In genomic region chr13:50485979-50486935, GRCh38 we compare ENCODE assay signal across 16 cellular contexts.
DNase-seq lines count a peak whose midpoint lies in the region; ATAC-seq and TF ChIP-seq lines count a peak whose summit lies in the region.
"Had no signal": no experiment of that assay in that cellular context is flagged by ENCODE, and none has a peak within 500 bp of the region (broad histone marks: within the 10 kb centered on the region; RNA-seq: fewer than 3 reads in every experiment).

No MANE protein-coding gene starts in this region.

- H3K9me3 Mint-ChIP-seq in osteocyte (ENCODE audit: unreplicated experiment) (no peaks in the 10 kb centered on the region), Caco-2 (ENCODE audit: unreplicated experiment) (no peaks in the 10 kb centered on the region)
- no peaks in the 10 kb centered on the region for H3K9me3 Mint-ChIP-seq in stimulated activated effector memory CD8-positive, alpha-beta T cell treated with anti-CD3 and anti-CD28 coated beads, Interleukin-12 subunit alpha, Interleukin-12 subunit beta, amount 100 ng/mL, for 72 hours
- no peaks in the 10 kb centered on the region for H3K9me3 Mint-ChIP-seq in activated naive CD4-positive, alpha-beta T cell treated with anti-CD3 and anti-CD28 coated beads, Interleukin-2, amount 50 U/mL, for 72 hours
- H3K9me3 Mint-ChIP-seq: activated naive CD4-positive, alpha-beta T cell treated with anti-CD3 and anti-CD28 coated beads, Interleukin-2, amount 10 ng/mL, durations not matched to agents 7 days and 5 days; immature natural killer cell had no signal

- H3K79me2 ChIP-seq in GM23248 (ENCODE audit: insufficient read depth): no peaks in the 10 kb centered on the region

- 30 to 32% methylated on average over 8 of the region's 8 CpGs for WGBS in GM23248 (ENCODE audit: low coverage in 1 of 2, low lambda C conversion rate in 2 of 2, missing lambda C conversion rate in 2 of 2), 2 experiments

- H3F3A ChIP-seq in GM23248 (ENCODE audit: insufficient read depth): no peaks in the 10 kb centered on the region

- no peaks in the 10 kb centered on the region; the same call in 1 of the 2 replicates for H3K27me3 ChIP-seq in GM23248 (replicated peaks; ENCODE audit: insufficient read depth)
- no peaks in the 10 kb centered on the region for H3K27me3 ChIP-seq in Caco-2 (replicated peaks; ENCODE audit: control insufficient read depth, insufficient read depth, low read length)
- H3K27me3 ChIP-seq: right lobe of liver had no signal

- no peaks in the 10 kb centered on the region for H3K4me1 ChIP-seq in GM23248 (ENCODE audit: insufficient read depth)
- H3K4me1 ChIP-seq in Caco-2: no peaks in the 10 kb centered on the region
- H3K4me1 ChIP-seq: right lobe of liver had no signal

- H3K27ac Mint-ChIP-seq in osteocyte (ENCODE audit: unreplicated experiment): peak overlapping the region; percentile 79
- no peak overlapping the region for H3K27ac Mint-ChIP-seq in Caco-2 (ENCODE audit: unreplicated experiment)
- no peak overlapping the region for H3K27ac Mint-ChIP-seq in stimulated activated effector memory CD8-positive, alpha-beta T cell treated with anti-CD3 and anti-CD28 coated beads, Interleukin-12 subunit alpha, Interleukin-12 subunit beta, amount 100 ng/mL, for 72 hours
- no peak overlapping the region for H3K27ac Mint-ChIP-seq in activated naive CD4-positive, alpha-beta T cell treated with anti-CD3 and anti-CD28 coated beads, Interleukin-2, amount 50 U/mL, for 72 hours
- H3K27ac Mint-ChIP-seq: activated naive CD4-positive, alpha-beta T cell treated with anti-CD3 and anti-CD28 coated beads, Interleukin-2, amount 10 ng/mL, durations not matched to agents 7 days and 5 days; immature natural killer cell had no signal

- H3K27me3 Mint-ChIP-seq in osteocyte (ENCODE audit: unreplicated experiment): peaks cover 4% of the 10 kb centered on the region
- H3K27me3 Mint-ChIP-seq in Caco-2 (ENCODE audit: insufficient read depth, unreplicated experiment): no peaks in the 10 kb centered on the region

- intact Hi-C loops in Caco-2 (cut with micrococcal nuclease; ENCODE audit: unreplicated experiment): no loop called here

- H3K4me1 Mint-ChIP-seq in osteocyte (ENCODE audit: unreplicated experiment) (peaks cover 23% of the 10 kb centered on the region), Caco-2 (ENCODE audit: low read depth, unreplicated experiment) (no peaks in the 10 kb centered on the region)
- H3K4me1 Mint-ChIP-seq in stimulated activated effector memory CD8-positive, alpha-beta T cell treated with anti-CD3 and anti-CD28 coated beads, Interleukin-12 subunit alpha, Interleukin-12 subunit beta, amount 100 ng/mL, for 72 hours: peaks cover under 1% of the 10 kb centered on the region
- H3K4me1 Mint-ChIP-seq: activated naive CD4-positive, alpha-beta T cell treated with anti-CD3 and anti-CD28 coated beads, Interleukin-2, amount 10 ng/mL, durations not matched to agents 7 days and 5 days; immature natural killer cell had no signal

- H3K4me3 Mint-ChIP-seq in osteocyte (ENCODE audit: unreplicated experiment) (peak overlapping the region; percentile 35), Caco-2 (ENCODE audit: unreplicated experiment) (no peak overlapping the region)
- no peak overlapping the region for H3K4me3 Mint-ChIP-seq in stimulated activated effector memory CD8-positive, alpha-beta T cell treated with anti-CD3 and anti-CD28 coated beads, Interleukin-12 subunit alpha, Interleukin-12 subunit beta, amount 100 ng/mL, for 72 hours
- H3K4me3 Mint-ChIP-seq: activated naive CD4-positive, alpha-beta T cell treated with anti-CD3 and anti-CD28 coated beads, Interleukin-2, amount 10 ng/mL, durations not matched to agents 7 days and 5 days; immature natural killer cell had no signal

- CTCF ChIA-PET in Caco-2 (lab: Charles Lee): no interaction called here

- POLR2A ChIA-PET in Caco-2 (lab: Charles Lee): no interaction called here

- H3K4me2 ChIP-seq in GM23248 (ENCODE audit: unreplicated experiment): peak overlapping the region; percentile 15

- no peaks in the 10 kb centered on the region for H3K9me3 ChIP-seq in GM23248 (ENCODE audit: low read depth)
- H3K9me3 ChIP-seq in Caco-2: no peaks in the 10 kb centered on the region
- H3K9me3 ChIP-seq: right lobe of liver had no signal

- no peak overlapping the region for H3K27ac ChIP-seq in GM23248
- H3K27ac ChIP-seq: C4-2B, right lobe of liver had no signal

- no peaks in the 10 kb centered on the region for H3K9me2 ChIP-seq in GM23248 (ENCODE audit: insufficient read depth)

- H3K36me3 Mint-ChIP-seq in osteocyte (ENCODE audit: unreplicated experiment) (no peaks in the 10 kb centered on the region), Caco-2 (ENCODE audit: insufficient read depth, unreplicated experiment) (no peaks in the 10 kb centered on the region)
- H3K36me3 Mint-ChIP-seq in stimulated activated effector memory CD8-positive, alpha-beta T cell treated with anti-CD3 and anti-CD28 coated beads, Interleukin-12 subunit alpha, Interleukin-12 subunit beta, amount 100 ng/mL, for 72 hours: no peaks in the 10 kb centered on the region
- H3K36me3 Mint-ChIP-seq in activated naive CD4-positive, alpha-beta T cell treated with anti-CD3 and anti-CD28 coated beads, Interleukin-2, amount 50 U/mL, for 72 hours: no peaks in the 10 kb centered on the region
- H3K36me3 Mint-ChIP-seq: activated naive CD4-positive, alpha-beta T cell treated with anti-CD3 and anti-CD28 coated beads, Interleukin-2, amount 10 ng/mL, durations not matched to agents 7 days and 5 days; immature natural killer cell had no signal

- no TSS peak for BruUV-seq in Caco-2 (replicated peaks; lab: Mats Ljungman, UMichigan)

- peak; percentile 94 for ATAC-seq in SK-N-SH treated with all-trans-retinoic acid at 6 μM for 48 hours
- ATAC-seq in stimulated activated effector memory CD8-positive, alpha-beta T cell treated with anti-CD3 and anti-CD28 coated beads, Interleukin-12 subunit alpha, Interleukin-12 subunit beta, amount 100 ng/mL, for 72 hours: no peak
- no peak for ATAC-seq in activated naive CD4-positive, alpha-beta T cell treated with anti-CD3 and anti-CD28 coated beads, Interleukin-2, amount 50 U/mL, for 72 hours
- ATAC-seq: right lobe of liver had no signal

- H3K9ac ChIP-seq in GM23248: no peak overlapping the region

- H3K4me3 ChIP-seq in GM23248 (0 out of 2 replicates have a peak overlapping the region, but pooled peaks have one; percentile 13), fibroblast of pulmonary artery (replicated peaks; ENCODE audit: low read depth, low read length) (no peak overlapping the region), Caco-2 (ENCODE audit: low read depth, low read length) (no peak overlapping the region)
- H3K4me3 ChIP-seq: right lobe of liver had no signal

- TF ChIP-seq CTCF in fibroblast of pulmonary artery (IDR thresholded peaks at IDR 0.05; ENCODE audit: low read length, missing control alignments) (no peak), osteocyte (IDR thresholded peaks at IDR 0.05) (no peak), Caco-2 (IDR thresholded peaks at IDR 0.05; ENCODE audit: insufficient read depth in 1 of 2, low read depth in 1 of 2, low read length in 1 of 2, severe bottlenecking in 1 of 2, unreplicated experiment in 1 of 2) (no peak)

- no peak overlapping the region for H2AFZ ChIP-seq in GM23248

- no peaks in the 10 kb centered on the region for H3K36me3 ChIP-seq in GM23248 (ENCODE audit: low read depth)
- H3K36me3 ChIP-seq in Caco-2 (ENCODE audit: control insufficient read depth, insufficient read depth, low read length): no peaks in the 10 kb centered on the region
- H3K36me3 ChIP-seq: right lobe of liver had no signal

- peak; percentile 68 for DNase-seq in GM23248
- peak; percentile 52 for DNase-seq in fibroblast of pulmonary artery (ENCODE audit: low read depth)
- no peak for DNase-seq in osteocyte (ENCODE audit: extremely low spot score, unreplicated experiment)
- no peak for DNase-seq in NCI-H510A treated with DMSO at 0.1 percent for 48 hours (lab: John Stamatoyannopoulos, UW)
- no peak for DNase-seq in Caco-2
- DNase-seq in stimulated activated effector memory CD8-positive, alpha-beta T cell treated with anti-CD3 and anti-CD28 coated beads, Interleukin-12 subunit alpha, Interleukin-12 subunit beta, amount 100 ng/mL, for 72 hours (ENCODE audit: low spot score in 2 of 2): no peak
- no peak for DNase-seq in activated naive CD4-positive, alpha-beta T cell treated with anti-CD3 and anti-CD28 coated beads, Interleukin-2, amount 50 U/mL, for 72 hours (ENCODE audit: low spot score in 2 of 2)
- DNase-seq: activated naive CD4-positive, alpha-beta T cell treated with anti-CD3 and anti-CD28 coated beads, Interleukin-2, amount 10 ng/mL, durations not matched to agents 7 days and 5 days; EL; immature natural killer cell; NCI-H1417 treated with DMSO at 0.1 percent for 48 hours; NCI-H774; right lobe of liver; SHP77 treated with DMSO at 0.1 percent for 48 hours had no signal

- in situ Hi-C loops in GM23248 (cut with MboI): no loop called here

- no peaks in the 10 kb centered on the region for H4K20me1 ChIP-seq in GM23248 (ENCODE audit: insufficient read depth)

TF ChIP-seq in SK-N-SH treated with all-trans-retinoic acid at 6 μM for 48 hours, 23 proteins besides CTCF, POLR2A, EP300 and RAD21 (continues in another document):
- TF ChIP-seq ZC3H10 (CRISPR knock-in tag; IDR thresholded peaks at IDR 0.05) (no peak), RARB (CRISPR knock-in tag; IDR thresholded peaks at IDR 0.05) (no peak), TCF4 (CRISPR knock-in tag; IDR thresholded peaks at IDR 0.05; ENCODE audit: borderline replicate concordance) (peak; percentile 11; the same call in 1 of the 2 replicates), ISL1 (CRISPR knock-in tag; IDR thresholded peaks at IDR 0.05) (peak; percentile 3), GLIS3 (CRISPR knock-in tag; IDR thresholded peaks at IDR 0.05) (no peak), CREB5 (CRISPR knock-in tag; IDR thresholded peaks at IDR 0.05; ENCODE audit: low read depth) (no peak), BACH2 (CRISPR knock-in tag; IDR thresholded peaks at IDR 0.05; ENCODE audit: borderline replicate concordance) (peak; percentile 29; the same call in 1 of the 2 replicates), ARNTL (CRISPR knock-in tag; IDR thresholded peaks at IDR 0.05; ENCODE audit: borderline replicate concordance, low read depth) (no peak)

Comparison
In these comparisons a context has a peak if more than half of its experiments do, and no peak if none do; other contexts are left out.
1. DNase-seq: peak in GM23248 (single experiment) and fibroblast of pulmonary artery (single experiment); none in osteocyte (single experiment), NCI-H510A treated with DMSO at 0.1 percent for 48 hours (single experiment), Caco-2 (0 of 2), stimulated activated effector memory CD8-positive, alpha-beta T cell treated with anti-CD3 and anti-CD28 coated beads, Interleukin-12 subunit alpha, Interleukin-12 subunit beta, amount 100 ng/mL, for 72 hours (0 of 2) and activated naive CD4-positive, alpha-beta T cell treated with anti-CD3 and anti-CD28 coated beads, Interleukin-2, amount 50 U/mL, for 72 hours (0 of 2).